In the genomic region with DNA sequence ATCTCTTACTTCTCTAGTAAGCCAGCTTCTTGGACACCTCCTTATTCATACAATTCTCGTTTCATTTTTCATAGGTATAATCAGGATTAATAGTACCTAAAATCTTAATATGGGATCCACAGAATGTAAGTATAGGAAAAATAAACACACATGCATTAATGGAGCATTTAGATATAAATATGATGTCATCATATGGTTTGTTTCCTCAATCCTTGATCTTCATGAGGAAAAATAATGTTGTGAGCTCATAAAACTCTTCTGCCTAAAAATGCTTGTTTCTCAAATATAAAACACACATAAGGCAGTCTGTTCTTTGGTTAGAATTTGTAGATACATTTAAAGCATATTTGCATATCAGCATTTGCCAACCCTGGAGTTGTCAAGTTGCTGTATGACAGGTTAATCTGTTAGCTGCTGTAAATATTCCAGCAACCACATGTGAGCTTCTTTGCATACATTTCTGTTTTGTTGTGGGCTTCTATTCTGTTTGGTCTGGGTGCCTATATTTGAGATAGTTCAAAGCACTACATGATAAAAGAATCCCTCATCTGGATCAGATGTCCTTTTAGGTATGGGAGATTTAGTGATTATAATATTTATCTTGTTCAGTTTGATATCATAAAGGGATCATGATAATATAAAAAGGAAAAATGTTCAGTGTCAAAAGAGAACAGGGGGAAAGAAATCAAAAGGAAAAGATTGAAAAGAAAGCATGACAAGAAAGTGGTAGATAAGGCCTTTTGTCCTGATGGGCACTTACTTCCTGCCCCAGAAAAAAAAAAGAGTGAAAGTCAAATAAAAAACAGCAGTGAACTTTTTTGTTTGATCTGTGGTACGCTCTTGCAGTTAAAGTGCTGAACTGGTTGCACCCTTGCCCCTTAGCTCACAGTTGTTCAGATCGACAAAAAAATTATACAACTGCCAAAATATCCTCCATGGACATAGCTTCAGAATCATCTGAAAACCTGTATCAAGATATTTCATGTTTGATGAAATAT, we compare ENCODE assay signal across 13 cellular contexts.
DNase-seq lines count a peak whose midpoint lies in the region; ATAC-seq and TF ChIP-seq lines count a peak whose summit lies in the region.
"Had no signal": no experiment of that assay in that cellular context is flagged by ENCODE, and none has a peak within 500 bp of the region (broad histone marks: within the 10 kb centered on the region; RNA-seq: fewer than 3 reads in every experiment).

No MANE protein-coding gene starts in this region.

- BruUV-seq in Caco-2 (replicated peaks; lab: Mats Ljungman, UMichigan) = no TSS peak

- no peaks in the 10 kb centered on the region for H3K36me3 ChIP-seq in Caco-2 (ENCODE audit: control insufficient read depth, insufficient read depth, low read length)

- intact Hi-C loops in Caco-2 (cut with micrococcal nuclease; ENCODE audit: unreplicated experiment) = loop anchor here (1.0 to 2.0 kb wide), 2 partner anchors 112 to 480 kb away; no protein-coding TSS in a partner anchor

- no peaks in the 10 kb centered on the region for H3K36me3 Mint-ChIP-seq in Caco-2 (ENCODE audit: insufficient read depth, unreplicated experiment)
- H3K36me3 Mint-ChIP-seq in nephron progenitor cell (ENCODE audit: low read depth) = peaks cover 32% of the 10 kb centered on the region
- H3K36me3 Mint-ChIP-seq in activated CD8-positive, alpha-beta T cell treated with anti-CD3 and anti-CD28 coated beads, Interleukin-2, amount 10 ng/mL, durations not matched to agents 7 days and 5 days (ENCODE audit: low read depth) = no peaks in the 10 kb centered on the region
- H3K36me3 Mint-ChIP-seq: IgD-negative memory B cell had no signal

- DNase-seq in Caco-2 (peak in 1 of 2 experiments; percentile 25), HuH-7.5 (ENCODE audit: low spot score) (peak; percentile 16), nephron progenitor cell (no peak), RWPE1 (ENCODE audit: low spot score) (no peak)
- no peak for DNase-seq in activated CD8-positive, alpha-beta T cell treated with anti-CD3 and anti-CD28 coated beads, Interleukin-2, amount 10 ng/mL, durations not matched to agents 7 days and 5 days
- DNase-seq: C1 segment of cervical spinal cord, NCI-H2029, OCI-M1, RPMI8226 had no signal

- H3K4me3 Mint-ChIP-seq in Caco-2 (ENCODE audit: unreplicated experiment) (peak overlapping the region; percentile 30), nephron progenitor cell (no peak overlapping the region)
- no peak overlapping the region for H3K4me3 Mint-ChIP-seq in activated CD8-positive, alpha-beta T cell treated with anti-CD3 and anti-CD28 coated beads, Interleukin-2, amount 10 ng/mL, durations not matched to agents 7 days and 5 days
- H3K4me3 Mint-ChIP-seq: IgD-negative memory B cell had no signal

- H3K4me3 ChIP-seq in Caco-2 (ENCODE audit: low read depth, low read length) = no peak overlapping the region

- H3K27me3 Mint-ChIP-seq in Caco-2 (ENCODE audit: insufficient read depth, unreplicated experiment) (no peaks in the 10 kb centered on the region), nephron progenitor cell (ENCODE audit: low read depth, poor library complexity) (no peaks in the 10 kb centered on the region)
- no peaks in the 10 kb centered on the region for H3K27me3 Mint-ChIP-seq in activated CD8-positive, alpha-beta T cell treated with anti-CD3 and anti-CD28 coated beads, Interleukin-2, amount 10 ng/mL, durations not matched to agents 7 days and 5 days (ENCODE audit: low read depth)
- H3K27me3 Mint-ChIP-seq: IgD-negative memory B cell had no signal

- TF ChIP-seq CTCF in Caco-2 (IDR thresholded peaks at IDR 0.05; ENCODE audit: insufficient read depth in 1 of 2, low read depth in 1 of 2, low read length in 1 of 2, severe bottlenecking in 1 of 2, unreplicated experiment in 1 of 2) (no peak), VCaP (conservative IDR thresholded peaks at IDR 0.05) (no peak), nephron progenitor cell (IDR thresholded peaks at IDR 0.05) (no peak), RWPE1 (conservative IDR thresholded peaks at IDR 0.05; ENCODE audit: low read depth) (no peak)

- peaks cover 54% of the 10 kb centered on the region for H3K4me1 ChIP-seq in Caco-2

- ATAC-seq in HG02623 (IDR thresholded peaks at IDR 0.05; ENCODE audit: unreplicated experiment) (no peak), GM19324 (IDR thresholded peaks at IDR 0.05; ENCODE audit: low FRiP score, unreplicated experiment) (no peak)
- ATAC-seq in activated CD8-positive, alpha-beta T cell treated with anti-CD3 and anti-CD28 coated beads, Interleukin-2, amount 10 ng/mL, durations not matched to agents 7 days and 5 days = no peak

- no peaks in the 10 kb centered on the region for H3K9me3 Mint-ChIP-seq in Caco-2 (ENCODE audit: unreplicated experiment)
- no peaks in the 10 kb centered on the region for H3K9me3 Mint-ChIP-seq in nephron progenitor cell
- no peaks in the 10 kb centered on the region for H3K9me3 Mint-ChIP-seq in activated CD8-positive, alpha-beta T cell treated with anti-CD3 and anti-CD28 coated beads, Interleukin-2, amount 10 ng/mL, durations not matched to agents 7 days and 5 days (ENCODE audit: insufficient read depth)

- H3K9me3 ChIP-seq in Caco-2 = no peaks in the 10 kb centered on the region

- H3K27me3 ChIP-seq in Caco-2 (replicated peaks; ENCODE audit: control insufficient read depth, insufficient read depth, low read length) = no peaks in the 10 kb centered on the region

- CTCF ChIA-PET in Caco-2 (lab: Charles Lee) = interaction anchor here (0.6 to 1.4 kb wide), 3 partner anchors 10 to 122 kb away, joined by 3 to 8 read pairs (median 6); no protein-coding TSS in a partner anchor
- CTCF ChIA-PET in RWPE1 (lab: Yijun Ruan, JAX) = interaction anchor here (0.9 kb wide), 1 partner anchor 18 kb away, joined by 8 read pairs; no protein-coding TSS in a partner anchor
- CTCF ChIA-PET in activated CD8-positive, alpha-beta T cell treated with anti-CD3 and anti-CD28 coated beads, Interleukin-2, amount 10 ng/mL, durations not matched to agents 7 days and 5 days (lab: Charles Lee) = no interaction called here

- H3K27ac Mint-ChIP-seq in Caco-2 (ENCODE audit: unreplicated experiment) (peak overlapping the region; percentile 65), nephron progenitor cell (peak overlapping the region; percentile 5)
- no peak overlapping the region for H3K27ac Mint-ChIP-seq in activated CD8-positive, alpha-beta T cell treated with anti-CD3 and anti-CD28 coated beads, Interleukin-2, amount 10 ng/mL, durations not matched to agents 7 days and 5 days
- H3K27ac Mint-ChIP-seq: IgD-negative memory B cell had no signal

- peak overlapping the region; percentile 77 for H3K27ac ChIP-seq in VCaP
- H3K27ac ChIP-seq in RWPE1 = no peak overlapping the region

- peaks cover 23% of the 10 kb centered on the region for H3K4me1 Mint-ChIP-seq in Caco-2 (ENCODE audit: low read depth, unreplicated experiment)
- peaks cover 12% of the 10 kb centered on the region for H3K4me1 Mint-ChIP-seq in nephron progenitor cell
- no peaks in the 10 kb centered on the region for H3K4me1 Mint-ChIP-seq in activated CD8-positive, alpha-beta T cell treated with anti-CD3 and anti-CD28 coated beads, Interleukin-2, amount 10 ng/mL, durations not matched to agents 7 days and 5 days (ENCODE audit: low read depth)
- H3K4me1 Mint-ChIP-seq: IgD-negative memory B cell had no signal

- POLR2A ChIA-PET in Caco-2 (lab: Charles Lee) = interaction anchor here (1.1 kb wide), 1 partner anchor 10 kb away, joined by 3 read pairs; no protein-coding TSS in a partner anchor
- POLR2A ChIA-PET in RWPE1 (lab: Yijun Ruan, JAX; ENCODE audit: low non-redundant PET) = no interaction called here
- POLR2A ChIA-PET in activated CD8-positive, alpha-beta T cell treated with anti-CD3 and anti-CD28 coated beads, Interleukin-2, amount 10 ng/mL, durations not matched to agents 7 days and 5 days (lab: Charles Lee) = no interaction called here
